ENCODE assay signal across 17 cellular contexts in the genomic region with DNA sequence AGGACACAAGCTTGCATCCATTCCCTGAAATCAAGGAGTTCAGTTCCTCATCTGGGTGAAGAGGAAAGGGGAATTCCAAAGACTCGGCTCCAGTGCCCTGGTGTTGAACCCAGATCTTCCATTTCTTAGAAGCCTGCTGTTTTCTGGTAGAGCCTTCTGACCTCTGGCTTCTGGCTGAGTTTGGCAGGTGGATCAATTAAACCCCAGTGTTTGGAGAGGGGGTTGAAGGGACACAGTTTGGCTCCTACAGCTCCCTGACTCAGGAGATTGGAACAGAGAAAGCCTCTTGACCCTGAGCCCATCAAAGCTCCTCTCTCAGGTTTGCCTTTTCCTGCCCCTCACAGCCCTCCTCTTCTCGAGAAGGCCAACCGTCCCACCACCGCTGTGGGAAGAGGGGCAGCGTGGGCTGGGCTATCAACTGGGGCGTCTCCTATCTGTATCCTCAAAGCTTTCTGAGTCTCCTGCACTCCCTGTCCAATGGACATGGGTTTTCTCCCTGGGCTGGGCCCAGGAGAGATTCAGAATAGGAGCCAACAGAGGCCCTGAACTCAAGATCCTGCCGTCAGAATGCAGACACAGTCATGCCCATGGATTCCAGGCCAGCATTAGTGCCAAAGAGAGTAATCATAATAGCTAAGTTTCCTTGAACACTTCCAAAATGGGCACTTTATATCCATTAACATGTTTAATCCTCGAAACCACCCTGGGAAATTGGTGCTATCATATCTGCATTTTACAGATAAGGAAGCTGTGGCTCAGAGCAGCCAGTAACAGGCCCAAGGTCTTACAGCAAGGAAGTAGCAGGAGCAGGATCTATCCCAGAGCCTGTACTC.
DNase-seq lines count a peak whose midpoint lies in the region; ATAC-seq and TF ChIP-seq lines count a peak whose summit lies in the region.
"Had no signal": no experiment of that assay in that cellular context is flagged by ENCODE, and none has a peak within 500 bp of the region (broad histone marks: within the 10 kb centered on the region; RNA-seq: fewer than 3 reads in every experiment).

No MANE protein-coding gene starts in this region.

- no peaks in the 10 kb centered on the region for H3K9me3 ChIP-seq in Peyer's patch

- peak overlapping the region in 3 of 4 donors; percentile 61 to 84 (median 82) for H3K27ac ChIP-seq in Peyer's patch
- H3K27ac ChIP-seq: epithelial cell of prostate had no signal

- peaks cover 0 to 57% (median 7%) of the 10 kb centered on the region in 4 donors for H3K4me1 ChIP-seq in Peyer's patch

- no peaks in the 10 kb centered on the region for H3K27me3 ChIP-seq in Peyer's patch

- no peaks in the 10 kb centered on the region for H3K36me3 ChIP-seq in Peyer's patch

- no peak for TF ChIP-seq POLR2A in Peyer's patch (IDR thresholded peaks at IDR 0.05)

- DNase-seq in CD1c-positive myeloid dendritic cell (ENCODE audit: extremely low spot score) (peak; percentile 72), Peyer's patch (peak in 1 of 3 donors; percentile 59), fibroblast of gingiva (ENCODE audit: low read depth) (peak; percentile 35), omental fat pad (ENCODE audit: low spot score) (no peak), cerebellar cortex (ENCODE audit: low spot score) (no peak), inferior parietal cortex (ENCODE audit: extremely low spot score) (no peak), HPDE6-E6E7 (ENCODE audit: extremely low spot score) (no peak), sciatic nerve (ENCODE audit: low spot score) (no peak)
- DNase-seq: cerebellar nuclear complex; DMS 273 treated with DMSO at 0.1 percent for 48 hours; H7; hippocampal formation; left ventricle myocardium superior; NCI-H1930; stimulated activated naive CD8-positive, alpha-beta T cell treated with anti-CD3 and anti-CD28 coated beads, Interleukin-15, amount 100 ng/mL, for 72 hours had no signal

- H3K4me3 ChIP-seq in Peyer's patch = no peak overlapping the region

- ATAC-seq in omental fat pad (ENCODE audit: low FRiP score) (peak; percentile 57), sciatic nerve (no peak)
- ATAC-seq: left ventricle myocardium superior; natural killer cell treated with Interleukin-12 subunit alpha and Interleukin-12 subunit beta and Interleukin-15 and Interleukin-18, amount 100 ng/mL, for 72 hours; stimulated activated naive CD8-positive, alpha-beta T cell treated with anti-CD3 and anti-CD28 coated beads, Interleukin-15, amount 100 ng/mL, for 72 hours had no signal

- TF ChIP-seq CTCF in Peyer's patch (IDR thresholded peaks at IDR 0.05) (no peak), omental fat pad (IDR thresholded peaks at IDR 0.05) (no peak)

- intact Hi-C loops in sciatic nerve (cut with DNase I) = no loop called here

Comparison
In these comparisons a context has a peak if more than half of its experiments do, and no peak if none do; other contexts are left out.
1. DNase-seq: peak in CD1c-positive myeloid dendritic cell (single experiment) and fibroblast of gingiva (single experiment); none in omental fat pad (single experiment), cerebellar cortex (single experiment), inferior parietal cortex (single experiment), HPDE6-E6E7 (single experiment) and sciatic nerve (single experiment).